Comparison of ENCODE assay signal across 16 cellular contexts in the genomic region with DNA sequence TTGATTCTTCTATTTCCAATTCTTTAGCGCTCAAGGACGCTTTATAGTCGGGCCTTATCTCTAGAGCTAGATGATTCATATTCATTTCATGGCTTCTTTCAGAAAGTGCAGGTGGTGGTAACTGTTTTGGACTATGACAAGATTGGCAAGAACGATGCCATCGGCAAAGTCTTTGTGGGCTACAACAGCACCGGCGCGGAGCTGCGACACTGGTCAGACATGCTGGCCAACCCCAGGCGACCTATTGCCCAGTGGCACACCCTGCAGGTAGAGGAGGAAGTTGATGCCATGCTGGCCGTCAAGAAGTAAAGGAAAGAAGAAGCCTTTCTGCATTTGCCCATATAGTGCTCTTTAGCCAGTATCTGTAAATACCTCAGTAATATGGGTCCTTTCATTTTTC.
A peak's percentile ranks its signal among the peaks of the same experiment; 100 is the strongest.
DNase-seq lines count a peak whose midpoint lies in the region; ATAC-seq, FAIRE-seq and TF ChIP-seq lines count a peak whose summit lies in the region.
"Had no signal": no experiment of that assay in that cellular context is flagged by ENCODE, and none has a peak within 500 bp of the region (broad histone marks: within the 10 kb centered on the region; RNA-seq: fewer than 3 reads in every experiment).

No MANE protein-coding gene starts in this region.

- peak overlapping the region; percentile 61 for H3K27ac ChIP-seq in temporal lobe (ENCODE audit: low read depth, low read length)
- H3K27ac ChIP-seq: BLaER1 treated with 17β-estradiol and CSF1 and Interleukin-3, amounts not matched to agents 10 nM and 100 nM; KMS-11 had no signal

- in situ Hi-C loops in GM13976 (cut with MboI; ENCODE audit: low sequenced_read_pairs, unreplicated experiment) = no loop called here

- peaks cover 15% of the 10 kb centered on the region for H3K36me3 Mint-ChIP-seq in WTC11
- H3K36me3 Mint-ChIP-seq: CD4-positive, CD25-positive, alpha-beta regulatory T cell had no signal

- ATAC-seq in WTC11 = peak; percentile 71
- ATAC-seq in left colon = peak; percentile 37
- ATAC-seq in HG03108 (IDR thresholded peaks at IDR 0.05; ENCODE audit: unreplicated experiment) = no peak
- ATAC-seq: HepG2 had no signal

- no peaks in the 10 kb centered on the region for H3K27me3 Mint-ChIP-seq in WTC11 (ENCODE audit: low read depth)
- H3K27me3 Mint-ChIP-seq: CD4-positive, CD25-positive, alpha-beta regulatory T cell had no signal

- TF ChIP-seq CTCF in GM13976 (IDR thresholded peaks at IDR 0.05; ENCODE audit: borderline replicate concordance, control extremely low read depth, extremely low read depth, insufficient read depth, missing control alignments) (no peak), WTC11 (IDR thresholded peaks at IDR 0.05) (no peak), D721Med (IDR thresholded peaks at IDR 0.05; ENCODE audit: insufficient read depth, missing control alignments) (no peak)

- peaks cover 3% of the 10 kb centered on the region for H3K9me3 Mint-ChIP-seq in WTC11

- DNase-seq in GM13976 (ENCODE audit: low spot score) (peak; percentile 0), WTC11 (ENCODE audit: low spot score) (peak; percentile 25), left colon (no peak), D721Med (ENCODE audit: insufficient read length, low spot score) (no peak), 8988T (no peak)
- DNase-seq: ACHN; CD4-positive, CD25-positive, alpha-beta regulatory T cell; DMS79 had no signal

- POLR2A ChIA-PET in WTC11 (lab: Charles Lee) = no interaction called here

- intact Hi-C loops in left colon (cut with DNase I, micrococcal nuclease) = no loop called here

- H3K27ac Mint-ChIP-seq in WTC11 = no peak overlapping the region
- H3K27ac Mint-ChIP-seq: CD4-positive, CD25-positive, alpha-beta regulatory T cell had no signal

- H3K4me3 Mint-ChIP-seq in WTC11 = no peak overlapping the region
- H3K4me3 Mint-ChIP-seq: CD4-positive, CD25-positive, alpha-beta regulatory T cell had no signal

- FAIRE-seq in D721Med (lab: Jason Lieb, UNC) = no peak
- FAIRE-seq: GM12891, GM19239, HepG2, HTR-8/SVneo had no signal

- CTCF ChIA-PET in WTC11 (lab: Charles Lee) = interaction anchor here (0.6 kb wide), 1 partner anchor 51 kb away, joined by 3 read pairs; no protein-coding TSS in a partner anchor

- H3K4me1 Mint-ChIP-seq in WTC11 = peaks cover 17% of the 10 kb centered on the region
- H3K4me1 Mint-ChIP-seq: CD4-positive, CD25-positive, alpha-beta regulatory T cell had no signal

TF ChIP-seq in WTC11, 78 proteins besides CTCF, POLR2A, EP300 and RAD21 (continues in another document):
- TF ChIP-seq SMAD4 (CRISPR knock-in tag; IDR thresholded peaks at IDR 0.05) = no peak
- TF ChIP-seq FOXP4 (CRISPR knock-in tag; IDR thresholded peaks at IDR 0.05) = no peak
- TF ChIP-seq MXD4 (CRISPR knock-in tag; IDR thresholded peaks at IDR 0.05; ENCODE audit: borderline replicate concordance) = no peak
- no peak for TF ChIP-seq STAT6 (CRISPR knock-in tag; conservative IDR thresholded peaks at IDR 0.05; ENCODE audit: low read depth)
- no peak for TF ChIP-seq USF2 (CRISPR knock-in tag; IDR thresholded peaks at IDR 0.05)
- no peak for TF ChIP-seq FOXK1 (CRISPR knock-in tag; IDR thresholded peaks at IDR 0.05)
- no peak for TF ChIP-seq ZNF425 (CRISPR knock-in tag; conservative IDR thresholded peaks at IDR 0.05)
- TF ChIP-seq, protein P1, sequence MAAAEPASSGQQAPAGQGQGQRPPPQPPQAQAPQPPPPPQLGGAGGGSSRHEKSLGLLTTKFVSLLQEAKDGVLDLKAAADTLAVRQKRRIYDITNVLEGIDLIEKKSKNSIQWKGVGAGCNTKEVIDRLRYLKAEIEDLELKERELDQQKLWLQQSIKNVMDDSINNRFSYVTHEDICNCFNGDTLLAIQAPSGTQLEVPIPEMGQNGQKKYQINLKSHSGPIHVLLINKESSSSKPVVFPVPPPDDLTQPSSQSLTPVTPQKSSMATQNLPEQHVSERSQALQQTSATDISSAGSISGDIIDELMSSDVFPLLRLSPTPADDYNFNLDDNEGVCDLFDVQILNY (CRISPR knock-in tag; IDR thresholded peaks at IDR 0.05) = no peak
- no peak for TF ChIP-seq KAT7 (CRISPR knock-in tag; IDR thresholded peaks at IDR 0.05; ENCODE audit: borderline replicate concordance)
- no peak for TF ChIP-seq ZNF219 (CRISPR knock-in tag; IDR thresholded peaks at IDR 0.05; ENCODE audit: borderline replicate concordance)
- no peak for TF ChIP-seq HMGA2 (CRISPR knock-in tag; IDR thresholded peaks at IDR 0.05)
- TF ChIP-seq GTF2I (CRISPR knock-in tag; conservative IDR thresholded peaks at IDR 0.05) = no peak
- TF ChIP-seq, protein P2, sequence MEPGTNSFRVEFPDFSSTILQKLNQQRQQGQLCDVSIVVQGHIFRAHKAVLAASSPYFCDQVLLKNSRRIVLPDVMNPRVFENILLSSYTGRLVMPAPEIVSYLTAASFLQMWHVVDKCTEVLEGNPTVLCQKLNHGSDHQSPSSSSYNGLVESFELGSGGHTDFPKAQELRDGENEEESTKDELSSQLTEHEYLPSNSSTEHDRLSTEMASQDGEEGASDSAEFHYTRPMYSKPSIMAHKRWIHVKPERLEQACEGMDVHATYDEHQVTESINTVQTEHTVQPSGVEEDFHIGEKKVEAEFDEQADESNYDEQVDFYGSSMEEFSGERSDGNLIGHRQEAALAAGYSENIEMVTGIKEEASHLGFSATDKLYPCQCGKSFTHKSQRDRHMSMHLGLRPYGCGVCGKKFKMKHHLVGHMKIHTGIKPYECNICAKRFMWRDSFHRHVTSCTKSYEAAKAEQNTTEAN (CRISPR knock-in tag; IDR thresholded peaks at IDR 0.05) = no peak
- no peak for TF ChIP-seq NFYB (CRISPR knock-in tag; conservative IDR thresholded peaks at IDR 0.05; ENCODE audit: low read depth)

Comparison
In these comparisons a context has a peak if more than half of its experiments do, and no peak if none do; other contexts are left out.
1. DNase-seq: peak in GM13976 (single experiment) and WTC11 (single experiment); none in left colon (0 of 2), D721Med (single experiment) and 8988T (single experiment).